Comparison of ENCODE assay signal across 8 cellular contexts in genomic region chr6:156778615-156779205, GRCh38. TPM values are rescaled to one million over a fixed set of nuclear protein-coding genes. Genes with fewer than 3 reads are reported as not detected.
DNase-seq lines count a peak whose midpoint lies in the region; ATAC-seq and TF ChIP-seq lines count a peak whose summit lies in the region.

No MANE protein-coding gene starts in this region.

- H3K4me1 Mint-ChIP-seq in osteocyte (ENCODE audit: unreplicated experiment) = peaks cover 63% of the 10 kb centered on the region

- TF ChIP-seq POLR2A in tibial nerve (IDR thresholded peaks at IDR 0.05) = peak; percentile 11 to 42

- H3K4me2 ChIP-seq in PC-3 (ENCODE audit: low read length) = peak overlapping the region; percentile 90

- H3K27me3 Mint-ChIP-seq in osteocyte (ENCODE audit: unreplicated experiment) = no peaks in the 10 kb centered on the region

- ATAC-seq in GM21529 (IDR thresholded peaks at IDR 0.05; ENCODE audit: unreplicated experiment) (peak; percentile 4), PC-3 (no peak), HG03520 (IDR thresholded peaks at IDR 0.05; ENCODE audit: unreplicated experiment) (no peak)

- WGBS in tibial nerve, 2 donors = 0% methylated on average over 32 to 37 of the region's 71 CpGs

- H3K36me3 Mint-ChIP-seq in osteocyte (ENCODE audit: unreplicated experiment) = no peaks in the 10 kb centered on the region

- no peaks in the 10 kb centered on the region for H3K9me3 Mint-ChIP-seq in osteocyte (ENCODE audit: unreplicated experiment)

- CTCF ChIA-PET in PC-3 (lab: Charles Lee) = no interaction called here

- H3K9me3 ChIP-seq in PC-3 (ENCODE audit: low read length) = no peaks in the 10 kb centered on the region
- no peaks in the 10 kb centered on the region for H3K9me3 ChIP-seq in tibial nerve

- BruUV-seq in PC-3 (replicated peaks; lab: Mats Ljungman, UMichigan) = no TSS peak

- H3K27me3 ChIP-seq in PC-3 (ENCODE audit: low read length) = no peaks in the 10 kb centered on the region
- H3K27me3 ChIP-seq in tibial nerve = no peaks in the 10 kb centered on the region

- no peak for TF ChIP-seq CTCF in PC-3 (conservative IDR thresholded peaks at IDR 0.05; ENCODE audit: low read depth, low read length)
- no peak for TF ChIP-seq CTCF in osteocyte (IDR thresholded peaks at IDR 0.05)
- no peak for TF ChIP-seq CTCF in tibial nerve (IDR thresholded peaks at IDR 0.05)

- TF ChIP-seq EP300 in tibial nerve (IDR thresholded peaks at IDR 0.05) = peak in 1 of 2 donors; percentile 56

- intact Hi-C loops in PC-3 (cut with micrococcal nuclease) = loop anchor here (5.0 kb wide), 1 partner anchor 211 kb away; no protein-coding TSS in a partner anchor

- no peaks in the 10 kb centered on the region for H3F3A ChIP-seq in PC-3 (ENCODE audit: low read length, unreplicated experiment)

- no peaks in the 10 kb centered on the region for H3K9me2 ChIP-seq in PC-3 (replicated peaks; ENCODE audit: low read length)

- peak overlapping the region; percentile 69 for H3K27ac Mint-ChIP-seq in osteocyte (ENCODE audit: unreplicated experiment)

- DNase-seq in AG08396 (ENCODE audit: low spot score) = peak; percentile 43
- DNase-seq in PC-3 = peak; percentile 16
- DNase-seq in activated effector memory CD4-positive, alpha-beta T cell treated with anti-CD3 and anti-CD28 coated beads, Interleukin-2, amount 50 U/mL, for 16 hours = peak; percentile 84
- DNase-seq in glomerular visceral epithelial cell (ENCODE audit: extremely low spot score) = peak; percentile 62
- DNase-seq in osteocyte (ENCODE audit: extremely low spot score, unreplicated experiment) = no peak
- DNase-seq in tibial nerve (ENCODE audit: low spot score in 2 of 2) = peak; percentile 23

- peak overlapping the region; percentile 93 for H3K4me3 ChIP-seq in PC-3 (ENCODE audit: low read length)
- peak overlapping the region; percentile 66 to 95 (median 80) for H3K4me3 ChIP-seq in tibial nerve

- H2AFZ ChIP-seq in PC-3 (ENCODE audit: low read length) = 0 out of 2 replicates have a peak overlapping the region, but pooled peaks have one; percentile 58

- H3K4me3 Mint-ChIP-seq in osteocyte (ENCODE audit: unreplicated experiment) = peak overlapping the region; percentile 75

- peaks cover 29% of the 10 kb centered on the region for H4K20me1 ChIP-seq in PC-3 (ENCODE audit: low read length)

- H3K4me1 ChIP-seq in PC-3 (ENCODE audit: insufficient read depth, low read length) = peaks cover 29% of the 10 kb centered on the region
- peaks cover 0 to 52% (median 20%) of the 10 kb centered on the region in 4 donors for H3K4me1 ChIP-seq in tibial nerve

- H3K36me3 ChIP-seq in PC-3 (ENCODE audit: low read depth, low read length) = no peaks in the 10 kb centered on the region
- H3K36me3 ChIP-seq in tibial nerve = no peaks in the 10 kb centered on the region

- H3K27ac ChIP-seq in PC-3 (ENCODE audit: low read length) (peak overlapping the region; percentile 57; the same call in 1 of the 2 replicates), tibial nerve (peak overlapping the region; percentile 93 to 100 (median 98))

- POLR2A ChIA-PET in PC-3 (lab: Charles Lee; ENCODE audit: unreplicated experiment) = interaction anchor here (0.8 to 0.9 kb wide), 2 partner anchors 92 to 170 kb away, joined by 4 read pairs; no protein-coding TSS in a partner anchor

- H3K9ac ChIP-seq in PC-3 (ENCODE audit: low read length) = peak overlapping the region; percentile 85

- H3K79me2 ChIP-seq in PC-3 (ENCODE audit: low read length) = peaks cover 67% of the 10 kb centered on the region

RNA-seq across cellular contexts. Expression of gene ARID1B, which starts 1.5 kb away (rescaled TPM):
- total RNA-seq in PC-3 (2014; rRNA removed) = 24.1 and 24.2 TPM in 2 replicates
- 78.1 and 82.7 TPM in 2 replicates for total RNA-seq in osteocyte
- total RNA-seq in tibial nerve = 100 to 1,000 TPM in 3 of 4 donors, 10 to 100 TPM in 1; 91.5 to 123 (median 110) TPM
